1 cellular context compared by ENCODE assay signal in genomic region chr1:1307261-1307907, GRCh38.
TF ChIP-seq lines count a peak whose summit lies in the region.

No MANE protein-coding gene starts in this region.

TF ChIP-seq in HepG2, 621 proteins besides CTCF, POLR2A, EP300 and RAD21 (continues in another document):
- TF ChIP-seq ASH2L (IDR thresholded peaks at IDR 0.05; ENCODE audit: insufficient read length, low read depth, low read length) (peak; percentile 15), ISX (CRISPR knock-in tag; conservative IDR thresholded peaks at IDR 0.05) (no peak), AGO2 (optimal IDR thresholded peaks at IDR 0.05; ENCODE audit: low read depth, low read length) (peak; percentile 76), ZNF660 (CRISPR knock-in tag; IDR thresholded peaks at IDR 0.05; ENCODE audit: borderline replicate concordance, low read depth) (no peak), MYNN (CRISPR knock-in tag; IDR thresholded peaks at IDR 0.05; ENCODE audit: low read depth) (no peak), TBP (CRISPR knock-in tag; IDR thresholded peaks at IDR 0.05) (no peak), NRL (CRISPR knock-in tag; IDR thresholded peaks at IDR 0.05; ENCODE audit: borderline replicate concordance) (peak; percentile 8; the same call in 1 of the 2 replicates), ZNF878 (CRISPR knock-in tag; IDR thresholded peaks at IDR 0.05) (no peak), THAP7 (CRISPR knock-in tag; IDR thresholded peaks at IDR 0.05) (no peak), HDAC1 (CRISPR knock-in tag; IDR thresholded peaks at IDR 0.05) (peak; percentile 69), ZNF282 (IDR thresholded peaks at IDR 0.05; ENCODE audit: partially characterized antibody) (no peak), ZMAT3 (CRISPR knock-in tag; conservative IDR thresholded peaks at IDR 0.05) (no peak), PPARG (CRISPR knock-in tag; conservative IDR thresholded peaks at IDR 0.05) (no peak), HIVEP1 (CRISPR knock-in tag; IDR thresholded peaks at IDR 0.05) (0 out of 2 replicates have a peak, but pooled peaks have one; percentile 21), ISL2 (CRISPR knock-in tag; IDR thresholded peaks at IDR 0.05) (no peak), TOE1 (CRISPR knock-in tag; IDR thresholded peaks at IDR 0.05) (no peak), ZNF652 (CRISPR knock-in tag; IDR thresholded peaks at IDR 0.05; ENCODE audit: borderline replicate concordance, low read depth) (no peak), MLXIP (CRISPR knock-in tag; IDR thresholded peaks at IDR 0.05; ENCODE audit: borderline replicate concordance) (no peak), HOXA9 (CRISPR knock-in tag; IDR thresholded peaks at IDR 0.05; ENCODE audit: borderline replicate concordance) (no peak), ZNF841 (CRISPR knock-in tag; IDR thresholded peaks at IDR 0.05; ENCODE audit: borderline replicate concordance) (no peak), CC2D1A (CRISPR knock-in tag; IDR thresholded peaks at IDR 0.05) (no peak), ZNF891 (CRISPR knock-in tag; IDR thresholded peaks at IDR 0.05) (peak; percentile 52; the same call in 1 of the 2 replicates), ZKSCAN8 (CRISPR knock-in tag; IDR thresholded peaks at IDR 0.05; ENCODE audit: borderline replicate concordance) (no peak), NFAT5 (CRISPR knock-in tag; IDR thresholded peaks at IDR 0.05) (no peak), POGK (CRISPR knock-in tag; conservative IDR thresholded peaks at IDR 0.05) (no peak), KDM5B (CRISPR knock-in tag; IDR thresholded peaks at IDR 0.05; ENCODE audit: borderline replicate concordance) (peak; percentile 13; the same call in 1 of the 2 replicates), RBAK (CRISPR knock-in tag; IDR thresholded peaks at IDR 0.05) (no peak), ZNF451 (CRISPR knock-in tag; IDR thresholded peaks at IDR 0.05) (no peak), RBM39 (IDR thresholded peaks at IDR 0.05; ENCODE audit: low read depth, low read length, poor library complexity, severe bottlenecking) (peak; percentile 68), NR1H2 (CRISPR knock-in tag; IDR thresholded peaks at IDR 0.05; ENCODE audit: borderline replicate concordance, low read depth) (no peak), HOXA7 (CRISPR knock-in tag; IDR thresholded peaks at IDR 0.05) (no peak), ELF3 (CRISPR knock-in tag; IDR thresholded peaks at IDR 0.05) (no peak)
- TF ChIP-seq, protein P1, sequence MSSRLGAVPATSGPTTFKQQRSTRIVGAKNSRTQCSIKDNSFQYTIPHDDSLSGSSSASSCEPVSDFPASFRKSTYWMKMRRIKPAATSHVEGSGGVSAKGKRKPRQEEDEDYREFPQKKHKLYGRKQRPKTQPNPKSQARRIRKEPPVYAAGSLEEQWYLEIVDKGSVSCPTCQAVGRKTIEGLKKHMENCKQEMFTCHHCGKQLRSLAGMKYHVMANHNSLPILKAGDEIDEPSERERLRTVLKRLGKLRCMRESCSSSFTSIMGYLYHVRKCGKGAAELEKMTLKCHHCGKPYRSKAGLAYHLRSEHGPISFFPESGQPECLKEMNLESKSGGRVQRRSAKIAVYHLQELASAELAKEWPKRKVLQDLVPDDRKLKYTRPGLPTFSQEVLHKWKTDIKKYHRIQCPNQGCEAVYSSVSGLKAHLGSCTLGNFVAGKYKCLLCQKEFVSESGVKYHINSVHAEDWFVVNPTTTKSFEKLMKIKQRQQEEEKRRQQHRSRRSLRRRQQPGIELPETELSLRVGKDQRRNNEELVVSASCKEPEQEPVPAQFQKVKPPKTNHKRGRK (CRISPR knock-in tag; IDR thresholded peaks at IDR 0.05), result no peak
- TF ChIP-seq, protein P2, sequence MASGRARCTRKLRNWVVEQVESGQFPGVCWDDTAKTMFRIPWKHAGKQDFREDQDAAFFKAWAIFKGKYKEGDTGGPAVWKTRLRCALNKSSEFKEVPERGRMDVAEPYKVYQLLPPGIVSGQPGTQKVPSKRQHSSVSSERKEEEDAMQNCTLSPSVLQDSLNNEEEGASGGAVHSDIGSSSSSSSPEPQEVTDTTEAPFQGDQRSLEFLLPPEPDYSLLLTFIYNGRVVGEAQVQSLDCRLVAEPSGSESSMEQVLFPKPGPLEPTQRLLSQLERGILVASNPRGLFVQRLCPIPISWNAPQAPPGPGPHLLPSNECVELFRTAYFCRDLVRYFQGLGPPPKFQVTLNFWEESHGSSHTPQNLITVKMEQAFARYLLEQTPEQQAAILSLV (CRISPR knock-in tag; IDR thresholded peaks at IDR 0.05; ENCODE audit: borderline replicate concordance), result no peak
- TF ChIP-seq, protein P3, sequence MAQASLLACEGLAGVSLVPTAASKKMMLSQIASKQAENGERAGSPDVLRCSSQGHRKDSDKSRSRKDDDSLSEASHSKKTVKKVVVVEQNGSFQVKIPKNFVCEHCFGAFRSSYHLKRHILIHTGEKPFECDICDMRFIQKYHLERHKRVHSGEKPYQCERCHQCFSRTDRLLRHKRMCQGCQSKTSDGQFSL (CRISPR knock-in tag; IDR thresholded peaks at IDR 0.05), result no peak
- TF ChIP-seq, protein P4, sequence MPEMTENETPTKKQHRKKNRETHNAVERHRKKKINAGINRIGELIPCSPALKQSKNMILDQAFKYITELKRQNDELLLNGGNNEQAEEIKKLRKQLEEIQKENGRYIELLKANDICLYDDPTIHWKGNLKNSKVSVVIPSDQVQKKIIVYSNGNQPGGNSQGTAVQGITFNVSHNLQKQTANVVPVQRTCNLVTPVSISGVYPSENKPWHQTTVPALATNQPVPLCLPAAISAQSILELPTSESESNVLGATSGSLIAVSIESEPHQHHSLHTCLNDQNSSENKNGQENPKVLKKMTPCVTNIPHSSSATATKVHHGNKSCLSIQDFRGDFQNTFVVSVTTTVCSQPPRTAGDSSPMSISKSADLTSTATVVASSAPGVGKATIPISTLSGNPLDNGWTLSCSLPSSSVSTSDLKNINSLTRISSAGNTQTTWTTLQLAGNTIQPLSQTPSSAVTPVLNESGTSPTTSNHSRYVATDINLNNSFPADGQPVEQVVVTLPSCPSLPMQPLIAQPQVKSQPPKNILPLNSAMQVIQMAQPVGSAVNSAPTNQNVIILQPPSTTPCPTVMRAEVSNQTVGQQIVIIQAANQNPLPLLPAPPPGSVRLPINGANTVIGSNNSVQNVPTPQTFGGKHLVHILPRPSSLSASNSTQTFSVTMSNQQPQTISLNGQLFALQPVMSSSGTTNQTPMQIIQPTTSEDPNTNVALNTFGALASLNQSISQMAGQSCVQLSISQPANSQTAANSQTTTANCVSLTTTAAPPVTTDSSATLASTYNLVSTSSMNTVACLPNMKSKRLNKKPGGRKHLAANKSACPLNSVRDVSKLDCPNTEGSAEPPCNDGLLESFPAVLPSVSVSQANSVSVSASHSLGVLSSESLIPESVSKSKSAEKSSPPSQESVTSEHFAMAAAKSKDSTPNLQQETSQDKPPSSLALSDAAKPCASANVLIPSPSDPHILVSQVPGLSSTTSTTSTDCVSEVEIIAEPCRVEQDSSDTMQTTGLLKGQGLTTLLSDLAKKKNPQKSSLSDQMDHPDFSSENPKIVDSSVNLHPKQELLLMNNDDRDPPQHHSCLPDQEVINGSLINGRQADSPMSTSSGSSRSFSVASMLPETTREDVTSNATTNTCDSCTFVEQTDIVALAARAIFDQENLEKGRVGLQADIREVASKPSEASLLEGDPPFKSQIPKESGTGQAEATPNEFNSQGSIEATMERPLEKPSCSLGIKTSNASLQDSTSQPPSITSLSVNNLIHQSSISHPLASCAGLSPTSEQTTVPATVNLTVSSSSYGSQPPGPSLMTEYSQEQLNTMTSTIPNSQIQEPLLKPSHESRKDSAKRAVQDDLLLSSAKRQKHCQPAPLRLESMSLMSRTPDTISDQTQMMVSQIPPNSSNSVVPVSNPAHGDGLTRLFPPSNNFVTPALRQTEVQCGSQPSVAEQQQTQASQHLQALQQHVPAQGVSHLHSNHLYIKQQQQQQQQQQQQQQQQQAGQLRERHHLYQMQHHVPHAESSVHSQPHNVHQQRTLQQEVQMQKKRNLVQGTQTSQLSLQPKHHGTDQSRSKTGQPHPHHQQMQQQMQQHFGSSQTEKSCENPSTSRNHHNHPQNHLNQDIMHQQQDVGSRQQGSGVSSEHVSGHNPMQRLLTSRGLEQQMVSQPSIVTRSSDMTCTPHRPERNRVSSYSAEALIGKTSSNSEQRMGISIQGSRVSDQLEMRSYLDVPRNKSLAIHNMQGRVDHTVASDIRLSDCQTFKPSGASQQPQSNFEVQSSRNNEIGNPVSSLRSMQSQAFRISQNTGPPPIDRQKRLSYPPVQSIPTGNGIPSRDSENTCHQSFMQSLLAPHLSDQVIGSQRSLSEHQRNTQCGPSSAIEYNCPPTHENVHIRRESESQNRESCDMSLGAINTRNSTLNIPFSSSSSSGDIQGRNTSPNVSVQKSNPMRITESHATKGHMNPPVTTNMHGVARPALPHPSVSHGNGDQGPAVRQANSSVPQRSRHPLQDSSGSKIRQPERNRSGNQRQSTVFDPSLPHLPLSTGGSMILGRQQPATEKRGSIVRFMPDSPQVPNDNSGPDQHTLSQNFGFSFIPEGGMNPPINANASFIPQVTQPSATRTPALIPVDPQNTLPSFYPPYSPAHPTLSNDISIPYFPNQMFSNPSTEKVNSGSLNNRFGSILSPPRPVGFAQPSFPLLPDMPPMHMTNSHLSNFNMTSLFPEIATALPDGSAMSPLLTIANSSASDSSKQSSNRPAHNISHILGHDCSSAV (CRISPR knock-in tag; IDR thresholded peaks at IDR 0.05; ENCODE audit: borderline replicate concordance), result no peak
